ENCODE assay signal across 8 cellular contexts in genomic region chr10:70115948-70116682, GRCh38. TPM values are rescaled to one million over a fixed set of nuclear protein-coding genes. Genes with fewer than 3 reads are reported as not detected.
DNase-seq lines count a peak whose midpoint lies in the region; ATAC-seq and TF ChIP-seq lines count a peak whose summit lies in the region.

No MANE protein-coding gene starts in this region.

- H3K4me3 ChIP-seq in AG04449 (ENCODE audit: low read depth, low read length) (no peak overlapping the region), epithelial cell of proximal tubule (ENCODE audit: low read depth, low read length) (no peak overlapping the region), transverse colon (no peak overlapping the region)

- peaks cover 11% of the 10 kb centered on the region for H3K4me1 Mint-ChIP-seq in nephron progenitor cell

- POLR2A ChIA-PET in AG04449 (lab: Yijun Ruan, JAX), result interaction anchor here (0.9 kb wide), 1 partner anchor 30 kb away, joined by 3 read pairs; the partner anchor contains the start of gene TYSND1

- CTCF ChIA-PET in AG04449 (lab: Yijun Ruan, JAX), result interaction anchor here (0.6 to 9.2 kb wide), 51 partner anchors 12 to 718 kb away, joined by 3 to 251 read pairs (median 4); partner anchors contain the start of genes EIF4EBP2, SAR1A and TYSND1

- TF ChIP-seq CTCF in AG04449 (IDR thresholded peaks at IDR 0.05; ENCODE audit: insufficient read depth, low read length, missing control alignments), result peak; percentile 71
- TF ChIP-seq CTCF in epithelial cell of proximal tubule (conservative IDR thresholded peaks at IDR 0.05; ENCODE audit: low read depth, low read length), result peak; percentile 88
- peak; percentile 87 for TF ChIP-seq CTCF in nephron progenitor cell (IDR thresholded peaks at IDR 0.05)
- TF ChIP-seq CTCF in transverse colon (IDR thresholded peaks at IDR 0.05), result peak; percentile 86 to 93 (median 91)

- no peak overlapping the region for H3K27ac Mint-ChIP-seq in nephron progenitor cell

- H3K9me3 Mint-ChIP-seq in nephron progenitor cell, result no peaks in the 10 kb centered on the region

- 40 to 44% methylated on average over 2 to 12 of the region's 12 CpGs for WGBS in transverse colon (ENCODE audit: low coverage in 1 of 2), 2 donors

- no peak for DNase-seq in AG04449 (ENCODE audit: low read depth, low spot score)
- peak; percentile 56 for DNase-seq in GM19238 (ENCODE audit: insufficient read length, low spot score)
- peak; percentile 2 for DNase-seq in NCI-H345 treated with DMSO at 0.1 percent for 48 hours (lab: John Stamatoyannopoulos, UW; ENCODE audit: unreplicated experiment)
- peak; percentile 10 to 27 for DNase-seq in activated CD8-positive, alpha-beta memory T cell treated with anti-CD3 and anti-CD28 coated beads for 4 hours (ENCODE audit: low read depth in 2 of 2)
- DNase-seq in epithelial cell of proximal tubule (ENCODE audit: low read depth), result no peak
- peak; percentile 65 for DNase-seq in nephron progenitor cell
- peak; percentile 70 for DNase-seq in transverse colon

- H3K4me3 Mint-ChIP-seq in nephron progenitor cell, result no peak overlapping the region

- no peak for TF ChIP-seq EP300 in transverse colon (IDR thresholded peaks at IDR 0.05; ENCODE audit: low read depth)

- H3K36me3 Mint-ChIP-seq in nephron progenitor cell (ENCODE audit: low read depth), result peaks cover 21% of the 10 kb centered on the region

- no peaks in the 10 kb centered on the region for H3K27me3 Mint-ChIP-seq in nephron progenitor cell (ENCODE audit: low read depth, poor library complexity)

- in situ Hi-C loops in transverse colon (cut with MboI; ENCODE audit: low pct_ligation_motif_present in 1 of 4, low pct_unique_long_range_greater_than_20kb in 1 of 4, low sequenced_read_pairs in 3 of 4), result no loop called here

- intact Hi-C loops in transverse colon (cut with DNase I; ENCODE audit: low total_unique reads), result no loop called here

- H3K27ac ChIP-seq in transverse colon, result no peak overlapping the region

- no peak for TF ChIP-seq POLR2A in transverse colon (IDR thresholded peaks at IDR 0.05)

- ATAC-seq in HG02623 (IDR thresholded peaks at IDR 0.05; ENCODE audit: unreplicated experiment), result no peak

- H3K9me3 ChIP-seq in transverse colon, result no peaks in the 10 kb centered on the region

- H3K27me3 ChIP-seq in transverse colon, result no peaks in the 10 kb centered on the region

- peaks cover 0 to 24% (median 2%) of the 10 kb centered on the region in 4 donors for H3K36me3 ChIP-seq in transverse colon

- H3K4me1 ChIP-seq in transverse colon, result no peaks in the 10 kb centered on the region

RNA-seq across cellular contexts. Expression of gene AIFM2, which starts 16.5 kb away (rescaled TPM):
- total RNA-seq in epithelial cell of proximal tubule (3.7 and 11.6 TPM in 2 replicates), transverse colon (10 to 100 TPM in 3 of 4 donors, 1 to 10 TPM in 1; 3.8 to 27.0 (median 23.9) TPM)

RNA-seq across cellular contexts. Expression of gene TYSND1, which starts 30.4 kb away (rescaled TPM):
- 14.3 and 21.7 TPM in 2 replicates for total RNA-seq in epithelial cell of proximal tubule
- total RNA-seq in transverse colon, result 10 to 100 TPM; 18.6 to 48.8 (median 21.9) TPM

RNA-seq across cellular contexts. Expression of gene SAR1A, which starts 54.2 kb away (rescaled TPM):
- total RNA-seq in epithelial cell of proximal tubule (59.9 and 68.1 TPM in 2 replicates), transverse colon (10 to 100 TPM; 35.2 to 93.9 (median 51.3) TPM)

Comparison
In these comparisons a context has a peak if more than half of its experiments do, and no peak if none do; other contexts are left out.
1. DNase-seq: peak in GM19238 (single experiment), NCI-H345 treated with DMSO at 0.1 percent for 48 hours (single experiment), activated CD8-positive, alpha-beta memory T cell treated with anti-CD3 and anti-CD28 coated beads for 4 hours (2 of 2), nephron progenitor cell (single experiment) and transverse colon (single experiment); none in AG04449 (single experiment) and epithelial cell of proximal tubule (single experiment).
2. Peak in every context shown above with its lines, with median percentiles within 50 percentile points of each other: CTCF ChIP-seq.